In the genomic region with DNA sequence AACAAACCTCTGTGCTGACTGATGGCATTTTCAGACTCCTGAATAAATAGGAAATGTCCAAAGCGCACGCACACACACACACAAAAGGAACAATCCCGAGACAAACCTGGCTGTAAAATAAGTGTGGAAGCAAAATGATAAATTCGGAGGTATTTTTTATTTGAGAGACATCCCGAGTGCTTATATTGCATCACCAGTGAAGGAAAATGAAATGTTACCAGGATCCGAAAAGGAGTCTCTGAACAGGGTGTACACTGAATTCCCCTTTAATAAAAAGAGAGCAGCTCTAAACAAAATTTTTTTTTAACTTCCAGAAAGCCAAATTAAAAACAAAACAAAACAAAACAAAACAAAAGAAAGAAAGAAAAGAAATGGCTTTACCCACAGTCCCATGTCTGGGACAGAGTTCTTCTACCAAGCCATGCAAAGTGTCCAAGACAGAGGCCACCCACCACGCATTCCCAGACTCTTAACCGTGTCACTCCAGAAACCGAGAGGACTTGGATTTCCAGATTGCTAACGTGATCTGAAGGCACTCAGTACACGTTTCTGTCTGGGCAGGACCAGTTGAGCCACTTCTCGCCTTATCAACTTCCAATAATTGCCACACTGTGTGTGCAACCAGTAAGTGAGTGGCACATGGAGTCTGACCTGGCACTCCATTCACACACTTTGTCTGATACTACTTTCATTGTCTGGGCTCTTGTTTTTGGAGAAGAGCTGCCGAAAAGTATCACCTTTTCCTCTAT, we compare ENCODE assay signal across 8 cellular contexts. TPM values are rescaled to one million over a fixed set of nuclear protein-coding genes. Genes with fewer than 3 reads are reported as not detected.
DNase-seq lines count a peak whose midpoint lies in the region; ATAC-seq and TF ChIP-seq lines count a peak whose summit lies in the region.

No MANE protein-coding gene starts in this region.

- no peaks in the 10 kb centered on the region for H3K36me3 ChIP-seq in thyroid gland

- intact Hi-C loops in thyroid gland (cut with DNase I): no loop called here

- H3K4me1 Mint-ChIP-seq in chondrocyte (ENCODE audit: low read depth): peaks cover 71% of the 10 kb centered on the region

- in situ Hi-C loops in ACHN (cut with HindIII; ENCODE audit: low pct_ligation_motif_present, low pct_unique_long_range_greater_than_20kb, low sequenced_read_pairs): no loop called here

- H3K4me1 ChIP-seq in thyroid gland: peaks cover 0 to 6% of the 10 kb centered on the region in 2 donors

- TF ChIP-seq CTCF in LNCaP clone FGC (IDR thresholded peaks at IDR 0.05; ENCODE audit: control insufficient read depth, extremely low read depth, insufficient read depth) (no peak), chondrocyte (IDR thresholded peaks at IDR 0.05) (no peak), thyroid gland (IDR thresholded peaks at IDR 0.05) (no peak)

- TF ChIP-seq POLR2A in thyroid gland (IDR thresholded peaks at IDR 0.05): peak in 1 of 2 donors; percentile 26

- H3K9me3 ChIP-seq in thyroid gland: no peaks in the 10 kb centered on the region

- peaks cover 5% of the 10 kb centered on the region for H3K9me3 Mint-ChIP-seq in chondrocyte (ENCODE audit: low read depth)

- H3K4me3 Mint-ChIP-seq in chondrocyte (ENCODE audit: unreplicated experiment): peak overlapping the region; percentile 91

- H3K27ac ChIP-seq in thyroid gland: peak overlapping the region in 2 of 3 donors; percentile 74 to 80

- H3K27ac Mint-ChIP-seq in chondrocyte (ENCODE audit: unreplicated experiment): peak overlapping the region; percentile 93

- peak; percentile 48 for DNase-seq in ACHN
- peak; percentile 70 for DNase-seq in LNCaP clone FGC (ENCODE audit: low read depth)
- no peak for DNase-seq in chondrocyte (ENCODE audit: low spot score)
- DNase-seq in left kidney (ENCODE audit: low read depth, low spot score): peak; percentile 71
- DNase-seq in thyroid gland: peak; percentile 71 to 74
- DNase-seq in stimulated activated naive CD4-positive, alpha-beta T cell (lab: John Stamatoyannopoulos, UW): no peak

- H3K27me3 ChIP-seq in thyroid gland: no peaks in the 10 kb centered on the region

- peak overlapping the region; percentile 70 for H3K4me3 ChIP-seq in LNCaP clone FGC (ENCODE audit: low read depth, low read length)
- H3K4me3 ChIP-seq in thyroid gland (replicated peaks in 1 of 3): peak overlapping the region in 2 of 3 donors; percentile 29 to 68

- WGBS in thyroid gland, 2 donors: 39 to 49% methylated on average over 13 of the region's 13 CpGs

- H3K27me3 Mint-ChIP-seq in chondrocyte (ENCODE audit: low read depth): no peaks in the 10 kb centered on the region

- ATAC-seq in GM21390 (IDR thresholded peaks at IDR 0.05; ENCODE audit: unreplicated experiment) (peak; percentile 0), HG02623 (IDR thresholded peaks at IDR 0.05; ENCODE audit: unreplicated experiment) (no peak)

- peaks cover 12% of the 10 kb centered on the region for H3K36me3 Mint-ChIP-seq in chondrocyte (ENCODE audit: low read depth)

RNA-seq across cellular contexts. Expression of a gene that starts 0.8 kb away (rescaled TPM):
- total RNA-seq in chondrocyte (64.6 to 88.7 TPM (median 83.6 TPM) in 3 replicates), thyroid gland (10 to 100 TPM; 18.7 to 55.9 (median 30.8) TPM)

Comparison
In these comparisons a context has a peak if more than half of its experiments do, and no peak if none do; other contexts are left out.
1. DNase-seq: peak in ACHN (single experiment), LNCaP clone FGC (single experiment), left kidney (single experiment) and thyroid gland (2 of 2); none in chondrocyte (single experiment) and stimulated activated naive CD4-positive, alpha-beta T cell (0 of 6).